Comparison of ENCODE assay signal across 29 cellular contexts in genomic region chr1:112169517-112169916, GRCh38.
"Had no signal": no experiment of that assay in that cellular context is flagged by ENCODE, and none has a peak within 500 bp of the region (broad histone marks: within the 10 kb centered on the region; RNA-seq: fewer than 3 reads in every experiment).

No MANE protein-coding gene starts in this region.

- H3K36me3 Mint-ChIP-seq: immature natural killer cell; naive thymus-derived CD8-positive, alpha-beta T cell; stimulated activated naive B cell treated with anti-CD40 and anti-IgM and Interleukin-4, amounts not matched to agents 10 μg/mL and 1 μg/mL and 100 μg/mL, for 72 hours had no signal

- H3K27me3 ChIP-seq: left lung, pancreas, testis, thyroid gland, transverse colon, upper lobe of left lung, vagina had no signal

- H3K4me3 ChIP-seq: left lung, lower lobe of right lung, pancreas, prostate gland, skin epidermis, stomach, testis, thyroid gland, transverse colon, upper lobe of left lung, vagina had no signal

- H3K4me1 Mint-ChIP-seq: immature natural killer cell; naive thymus-derived CD8-positive, alpha-beta T cell; nephron; neural crest cell; stimulated activated naive B cell treated with anti-CD40 and anti-IgM and Interleukin-4, amounts not matched to agents 10 μg/mL and 1 μg/mL and 100 μg/mL, for 72 hours had no signal

- H3K4me1 ChIP-seq: left lung, lower lobe of right lung, pancreas, prostate gland, stomach, testis, thyroid gland, transverse colon, upper lobe of left lung, vagina had no signal

- H3K27ac ChIP-seq: left lung, lower lobe of right lung, pancreas, prostate gland, skin epidermis, stomach, testis, thyroid gland, transverse colon, upper lobe of left lung, vagina had no signal

- DNase-seq: immature natural killer cell; kidney; left colon; left lung; lower lobe of right lung; mammary epithelial cell; mesenchymal stem cell; naive thymus-derived CD8-positive, alpha-beta T cell; nucleus accumbens; pancreas; posterior cingulate gyrus; retina; right cardiac atrium; stimulated activated CD4-positive, alpha-beta T cell treated with anti-CD3 and anti-CD28 coated beads, Interleukin-12 subunit alpha, Interleukin-12 subunit beta, amount 100 ng/mL, for 4 hours; stimulated activated CD4-positive, alpha-beta T cell treated with anti-CD3 and anti-CD28 coated beads, Interleukin-15, amount 100 ng/mL, for 24 hours; stimulated activated CD4-positive, alpha-beta T cell treated with anti-CD3 and anti-CD28 coated beads, Interleukin-2, amount 100 ng/mL, for 24 hours; stimulated activated CD4-positive, alpha-beta T cell treated with anti-CD3 and anti-CD28 coated beads, Interleukin-4, amount 100 ng/mL, for 1 hour; stimulated activated naive B cell treated with anti-CD40 and anti-IgM and Interleukin-4, amounts not matched to agents 10 μg/mL and 1 μg/mL and 100 μg/mL, for 72 hours; stimulated activated naive CD8-positive, alpha-beta T cell treated with anti-CD3 and anti-CD28 coated beads, Interleukin-15, Interleukin-2, amounts not matched to agents 100 U/mL and 50 U/mL, for 24 hours; stomach; testis; thyroid gland; transverse colon; upper lobe of left lung had no signal

- H3K9me3 Mint-ChIP-seq: nephron, neural crest cell had no signal

- H3K9me3 ChIP-seq: left lung, lower lobe of right lung, pancreas, prostate gland, stomach, testis, thyroid gland, transverse colon, upper lobe of left lung, vagina had no signal

- H3K27ac Mint-ChIP-seq: immature natural killer cell; naive thymus-derived CD8-positive, alpha-beta T cell; nephron; stimulated activated naive B cell treated with anti-CD40 and anti-IgM and Interleukin-4, amounts not matched to agents 10 μg/mL and 1 μg/mL and 100 μg/mL, for 72 hours had no signal

- H3K36me3 ChIP-seq: left lung, lower lobe of right lung, pancreas, prostate gland, stomach, thyroid gland, transverse colon, upper lobe of left lung, vagina had no signal

- H3K4me3 Mint-ChIP-seq: immature natural killer cell; naive thymus-derived CD8-positive, alpha-beta T cell; nephron; neural crest cell; stimulated activated naive B cell treated with anti-CD40 and anti-IgM and Interleukin-4, amounts not matched to agents 10 μg/mL and 1 μg/mL and 100 μg/mL, for 72 hours had no signal
